Comparison of ENCODE assay signal across 8 cellular contexts in genomic region chr2:197515798-197516761, GRCh38. TPM values are rescaled to one million over a fixed set of nuclear protein-coding genes. Genes with fewer than 3 reads are reported as not detected.
DNase-seq lines count a peak whose midpoint lies in the region; ATAC-seq and TF ChIP-seq lines count a peak whose summit lies in the region.

TSS of gene MOB4 (plus strand) at chr2:197516066. CDS start at chr2:197516087, 21 bp downstream.

- H3K4me1 ChIP-seq in KMS-11 (ENCODE audit: low read depth, poor library complexity, severe bottlenecking) (peaks cover 33% of the 10 kb centered on the region), Peyer's patch (peaks cover 0 to 7% (median 5%) of the 10 kb centered on the region in 4 donors), muscle layer of duodenum (ENCODE audit: control insufficient read depth in 1 of 2, insufficient read depth in 2 of 2, low read length in 2 of 2) (peaks cover 12 to 25% of the 10 kb centered on the region in 2 donors)

- H3K9me3 ChIP-seq in Peyer's patch (no peaks in the 10 kb centered on the region), muscle layer of duodenum (ENCODE audit: control insufficient read depth in 1 of 2, low read length in 2 of 2) (no peaks in the 10 kb centered on the region)

- H4K20me1 ChIP-seq in KMS-11 (ENCODE audit: insufficient read depth), result no peaks in the 10 kb centered on the region

- H3K4me3 ChIP-seq in KMS-11 (IDR thresholded peaks at IDR 0.05; ENCODE audit: insufficient read depth, low read depth, low read length) (peak within 1 kb of the TSS; percentile 81), Peyer's patch (peak within 1 kb of the TSS; percentile 66 to 92 (median 88)), muscle layer of duodenum (ENCODE audit: low read depth in 1 of 2, low read length in 2 of 2) (peak within 1 kb of the TSS; percentile 72 to 99)

- H3K27me3 ChIP-seq in KMS-11 (ENCODE audit: insufficient read depth, low read depth) (no peaks in the 10 kb centered on the region), Peyer's patch (no peaks in the 10 kb centered on the region), muscle layer of duodenum (ENCODE audit: low read depth, low read length) (no peaks in the 10 kb centered on the region)

- H3K36me3 ChIP-seq in KMS-11 (ENCODE audit: insufficient read depth) (no peaks in the 10 kb centered on the region), Peyer's patch (no peaks in the 10 kb centered on the region), muscle layer of duodenum (ENCODE audit: control insufficient read depth in 1 of 2, insufficient read depth in 2 of 2, low read length in 2 of 2) (no peaks in the 10 kb centered on the region)

- H3K79me2 ChIP-seq in KMS-11 (ENCODE audit: insufficient read depth, low read depth), result peaks cover 51% of the 10 kb centered on the region

- peak within 1 kb of the TSS; percentile 82 for H3K9ac ChIP-seq in KMS-11

- peak; percentile 85 to 96 for TF ChIP-seq POLR2A in Peyer's patch (IDR thresholded peaks at IDR 0.05)

- peak within 1 kb of the TSS; percentile 94 for H3K27ac ChIP-seq in KMS-11
- peak within 1 kb of the TSS; percentile 91 to 97 (median 93) for H3K27ac ChIP-seq in Peyer's patch
- H3K27ac ChIP-seq in muscle layer of duodenum (ENCODE audit: low read length), result peak within 1 kb of the TSS; percentile 100

- DNase-seq in DMS53 treated with DMSO at 0.1 percent for 48 hours (lab: John Stamatoyannopoulos, UW; ENCODE audit: unreplicated experiment), result peak; percentile 86
- peak; percentile 93 to 98 (median 98) for DNase-seq in Peyer's patch
- DNase-seq in activated T-cell treated with anti-CD3 and anti-CD28 coated beads, Interleukin-2, amount 50 U/mL, for 48 hours, result peak; percentile 94 to 97
- DNase-seq in stimulated activated CD8-positive, alpha-beta memory T cell treated with anti-CD3 and anti-CD28 coated beads, Interleukin-7, amount 100 ng/mL, for 4 hours (ENCODE audit: low read depth in 2 of 2), result peak; percentile 77 to 90

- no peak for TF ChIP-seq CTCF in KMS-11 (conservative IDR thresholded peaks at IDR 0.05; ENCODE audit: low read depth, low read length)
- peak in 2 of 6 experiments; percentile 9 to 21 for TF ChIP-seq CTCF in Peyer's patch (IDR thresholded peaks at IDR 0.05)

- peak within 1 kb of the TSS; percentile 98 for H3K4me2 ChIP-seq in KMS-11

- ATAC-seq in GM21737 (IDR thresholded peaks at IDR 0.05; ENCODE audit: unreplicated experiment) (peak; percentile 95), esophagus mucosa (peak; percentile 100)

- H2AFZ ChIP-seq in KMS-11 (ENCODE audit: low read depth), result peak within 1 kb of the TSS; percentile 77

RNA-seq across cellular contexts. Expression of gene MOB4, which starts in this region (rescaled TPM):
- total RNA-seq in Peyer's patch, result 10 to 100 TPM; 11.0 to 36.3 (median 20.5) TPM
- total RNA-seq in esophagus mucosa, result 17.5 TPM

Comparison
In these comparisons a context has a peak if more than half of its experiments do, and no peak if none do; other contexts are left out.
1. Peak in every context shown above with its lines: DNase-seq, ATAC-seq, H3K4me3 ChIP-seq and H3K27ac ChIP-seq.